ENCODE assay signal across 8 cellular contexts in the genomic region with DNA sequence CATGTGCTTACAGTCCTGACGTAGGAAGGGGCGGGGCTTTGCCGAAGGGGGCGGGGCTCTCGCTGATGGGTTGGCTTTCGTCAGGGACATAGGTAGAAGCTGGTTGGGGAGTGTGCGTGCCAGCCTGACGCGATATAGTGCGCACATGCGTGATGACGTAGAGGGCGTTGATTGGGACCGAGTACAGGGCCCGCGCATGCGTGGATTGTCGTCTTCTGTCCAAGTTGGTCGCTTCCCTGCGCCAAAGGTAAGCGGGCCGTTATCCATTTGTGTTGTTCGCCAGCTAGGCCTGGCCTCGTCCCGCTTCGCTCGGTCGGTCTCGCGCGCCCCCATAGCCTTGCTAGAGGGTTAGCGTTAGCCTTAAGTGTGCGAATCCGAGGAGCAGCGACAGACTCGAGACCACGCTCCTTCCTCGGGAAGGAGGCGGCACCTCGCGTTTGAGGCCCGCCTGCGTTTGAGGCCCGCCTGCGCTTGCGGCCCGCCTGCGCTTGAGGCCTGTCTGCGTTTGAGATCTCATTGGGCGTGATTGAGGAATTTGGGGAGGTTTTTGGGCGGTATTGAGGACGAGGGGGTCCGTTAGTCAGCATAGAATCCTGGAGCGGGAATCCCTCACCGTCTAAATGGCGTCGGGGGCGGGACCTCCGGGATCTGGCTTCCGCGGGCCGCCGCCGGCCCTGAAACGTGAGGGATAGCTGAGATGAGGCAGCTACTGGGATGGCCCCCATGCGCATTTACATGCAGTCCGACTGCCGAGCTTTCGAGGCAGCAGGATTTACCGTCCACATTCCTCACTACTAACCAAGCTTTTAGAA. TPM values are rescaled to one million over a fixed set of nuclear protein-coding genes. Genes with fewer than 3 reads are reported as not detected.
A peak's percentile ranks its signal among the peaks of the same experiment; 100 is the strongest.
DNase-seq lines count a peak whose midpoint lies in the region; ATAC-seq and TF ChIP-seq lines count a peak whose summit lies in the region.

TSS of gene XRCC6 (plus strand) at position 197 of the 812 bp plus-strand sequence. CDS start 710 bp downstream, outside the sequence.

- H3K27me3 Mint-ChIP-seq in WTC11 (ENCODE audit: low read depth): no peaks in the 10 kb centered on the region; the same call in 1 of the 2 replicates

- peaks cover 28% of the 10 kb centered on the region for H3K36me3 Mint-ChIP-seq in WTC11

- TF ChIP-seq CTCF in AG04449 (IDR thresholded peaks at IDR 0.05; ENCODE audit: insufficient read depth, low read length, missing control alignments) (no peak), WTC11 (IDR thresholded peaks at IDR 0.05) (no peak), cardiac fibroblast (IDR thresholded peaks at IDR 0.05; ENCODE audit: low read depth, low read length) (no peak)

- peak; percentile 82 for ATAC-seq in GM18907 (IDR thresholded peaks at IDR 0.05; ENCODE audit: unreplicated experiment)
- ATAC-seq in HG03159 (IDR thresholded peaks at IDR 0.05; ENCODE audit: unreplicated experiment): peak; percentile 79
- ATAC-seq in WTC11: peak; percentile 92

- peak within 1 kb of the TSS; percentile 99 for H3K4me3 ChIP-seq in AG04449 (ENCODE audit: low read depth, low read length)
- peak within 1 kb of the TSS; percentile 96 to 100 for H3K4me3 ChIP-seq in cardiac fibroblast (replicated peaks in 1 of 2; ENCODE audit: low read depth in 2 of 2, low read length in 2 of 2)

- peak within 1 kb of the TSS; percentile 94 for H3K4me3 Mint-ChIP-seq in WTC11

- CTCF ChIA-PET in AG04449 (lab: Yijun Ruan, JAX) (interaction anchor here (0.8 to 2.0 kb wide), 5 partner anchors 23 to 104 kb away, joined by 3 to 7 read pairs (median 3); partner anchors contain the start of gene POLR3H), WTC11 (lab: Charles Lee) (interaction anchor here (0.8 to 7.1 kb wide), 15 partner anchors 10 to 240 kb away, joined by 3 to 45 read pairs (median 5); partner anchors contain the start of genes ACO2, PHF5A, PMM1 and POLR3H)

- H3K9me3 Mint-ChIP-seq in WTC11: no peaks in the 10 kb centered on the region

- DNase-seq in AG04449 (ENCODE audit: low read depth, low spot score) (peak; percentile 98), NCI-H226 (peak; percentile 85), WTC11 (ENCODE audit: low spot score) (peak; percentile 100), cardiac fibroblast (ENCODE audit: low read depth in 2 of 2) (peak; percentile 100), iPS-NIHi7 (ENCODE audit: extremely low spot score) (peak; percentile 100), smooth muscle cell of the brain vasculature (ENCODE audit: low read depth, low spot score) (peak; percentile 99)

- H3K4me1 Mint-ChIP-seq in WTC11: peaks cover 20% of the 10 kb centered on the region

- POLR2A ChIA-PET in AG04449 (lab: Yijun Ruan, JAX) (interaction anchor here (0.6 to 1.5 kb wide), 9 partner anchors 16 to 336 kb away, joined by 3 to 7 read pairs (median 4); partner anchors contain the start of genes PMM1, POLR3H and TOB2), WTC11 (lab: Charles Lee) (interaction anchor here (0.6 to 2.0 kb wide), 10 partner anchors 9 to 384 kb away, joined by 3 to 12 read pairs (median 4); partner anchors contain the start of genes ACO2, PHF5A, PMM1 and TOB2)

- H3K27ac Mint-ChIP-seq in WTC11: peak within 1 kb of the TSS; percentile 99

TF ChIP-seq in WTC11, 78 proteins besides CTCF, POLR2A, EP300 and RAD21 (continues in another document):
- TF ChIP-seq MYBL2 (CRISPR knock-in tag; IDR thresholded peaks at IDR 0.05) (peak; percentile 70), GTF2I (CRISPR knock-in tag; conservative IDR thresholded peaks at IDR 0.05) (no peak), ZMAT4 (CRISPR knock-in tag; IDR thresholded peaks at IDR 0.05) (no peak), ETV6 (CRISPR knock-in tag; IDR thresholded peaks at IDR 0.05) (peak; percentile 69; the same call in 1 of the 2 replicates), ARID4B (CRISPR knock-in tag; IDR thresholded peaks at IDR 0.05; ENCODE audit: borderline replicate concordance) (peak; percentile 85), ZNF671 (CRISPR knock-in tag; IDR thresholded peaks at IDR 0.05) (no peak), CBFB (CRISPR knock-in tag; IDR thresholded peaks at IDR 0.05; ENCODE audit: low read depth) (peak; percentile 80; the same call in 1 of the 2 replicates), ZBTB21 (CRISPR knock-in tag; IDR thresholded peaks at IDR 0.05; ENCODE audit: borderline replicate concordance) (no peak; the same call in 1 of the 2 replicates), FOXJ3 (CRISPR knock-in tag; IDR thresholded peaks at IDR 0.05; ENCODE audit: borderline replicate concordance) (no peak), USF1 (CRISPR knock-in tag; IDR thresholded peaks at IDR 0.05) (peak; percentile 62), MAX (CRISPR knock-in tag; IDR thresholded peaks at IDR 0.05) (peak; percentile 89), RORB (CRISPR knock-in tag; IDR thresholded peaks at IDR 0.05) (no peak), ELF4 (CRISPR knock-in tag; IDR thresholded peaks at IDR 0.05; ENCODE audit: low read depth) (no peak)
- TF ChIP-seq, protein P1, sequence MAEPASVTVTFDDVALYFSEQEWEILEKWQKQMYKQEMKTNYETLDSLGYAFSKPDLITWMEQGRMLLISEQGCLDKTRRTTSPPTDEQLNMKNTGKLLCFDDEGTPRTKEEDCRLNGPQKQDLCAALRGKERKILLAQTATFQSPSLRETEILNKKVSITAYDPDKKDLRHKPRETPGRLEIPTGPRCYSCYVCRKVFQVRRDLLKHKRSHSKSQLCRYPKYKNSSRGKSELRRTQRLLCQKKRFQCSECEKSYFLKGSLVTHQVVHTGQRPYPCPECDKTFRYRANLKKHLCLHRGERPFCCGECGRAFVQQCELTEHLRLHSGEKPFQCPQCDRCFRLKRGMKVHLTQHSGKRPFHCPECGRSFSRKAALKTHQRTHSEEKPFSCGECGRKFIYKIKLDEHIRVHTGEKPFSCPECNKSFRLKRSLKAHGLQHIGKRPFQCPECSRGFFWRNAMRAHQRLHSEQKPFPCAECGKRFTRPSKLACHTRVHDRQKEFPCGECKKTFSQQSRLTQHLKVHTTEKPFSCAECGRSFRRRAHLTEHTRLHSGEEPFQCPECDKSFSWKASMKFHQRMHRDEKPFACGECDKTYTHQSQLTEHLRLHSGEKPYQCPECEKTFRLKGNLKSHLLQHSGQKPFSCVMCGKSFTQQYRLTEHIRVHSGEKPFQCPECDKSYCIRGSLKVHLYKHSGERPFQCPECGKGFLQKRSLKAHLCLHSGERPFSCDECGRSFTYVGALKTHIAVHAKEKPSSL (CRISPR knock-in tag; conservative IDR thresholded peaks at IDR 0.05): no peak
- TF ChIP-seq, protein P2, sequence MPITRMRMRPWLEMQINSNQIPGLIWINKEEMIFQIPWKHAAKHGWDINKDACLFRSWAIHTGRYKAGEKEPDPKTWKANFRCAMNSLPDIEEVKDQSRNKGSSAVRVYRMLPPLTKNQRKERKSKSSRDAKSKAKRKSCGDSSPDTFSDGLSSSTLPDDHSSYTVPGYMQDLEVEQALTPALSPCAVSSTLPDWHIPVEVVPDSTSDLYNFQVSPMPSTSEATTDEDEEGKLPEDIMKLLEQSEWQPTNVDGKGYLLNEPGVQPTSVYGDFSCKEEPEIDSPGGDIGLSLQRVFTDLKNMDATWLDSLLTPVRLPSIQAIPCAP (CRISPR knock-in tag; IDR thresholded peaks at IDR 0.05): no peak

RNA-seq across cellular contexts. Expression of gene XRCC6, which starts in this region (rescaled TPM):
- 410 to 474 TPM (median 420 TPM) in 3 replicates for total RNA-seq in WTC11 (2021)

Comparison
In these comparisons a context has a peak if more than half of its experiments do, and no peak if none do; other contexts are left out.
1. Peak in every context shown above with its lines: DNase-seq, ATAC-seq and H3K4me3 ChIP-seq.